16 cellular contexts compared by ENCODE assay signal in genomic region chr1:8572106-8572505, GRCh38.
DNase-seq lines count a peak whose midpoint lies in the region; ATAC-seq and TF ChIP-seq lines count a peak whose summit lies in the region.
"Had no signal": no experiment of that assay in that cellular context is flagged by ENCODE, and none has a peak within 500 bp of the region (broad histone marks: within the 10 kb centered on the region; RNA-seq: fewer than 3 reads in every experiment).

No MANE protein-coding gene starts in this region.

- H3K36me3 ChIP-seq in cardiac muscle cell, result no peaks in the 10 kb centered on the region
- H3K36me3 ChIP-seq in brain microvascular endothelial cell (replicated peaks), result no peaks in the 10 kb centered on the region
- no peaks in the 10 kb centered on the region for H3K36me3 ChIP-seq in lower lobe of right lung
- H3K36me3 ChIP-seq in transverse colon, result no peaks in the 10 kb centered on the region
- H3K36me3 ChIP-seq: SJSA1, vagina had no signal

- in situ Hi-C loops in brain microvascular endothelial cell (cut with HindIII; ENCODE audit: low pct_ligation_motif_present, low sequenced_read_pairs), result no loop called here
- in situ Hi-C loops in transverse colon (cut with MboI; ENCODE audit: low pct_ligation_motif_present in 1 of 4, low pct_unique_long_range_greater_than_20kb in 1 of 4, low sequenced_read_pairs in 3 of 4), result loop anchor here in 3 of 4 donors (25.0 kb wide), 2 partner anchors 90 to 265 kb away; no protein-coding TSS in a partner anchor

- no peak for TF ChIP-seq EP300 in transverse colon (IDR thresholded peaks at IDR 0.05; ENCODE audit: low read depth)

- TF ChIP-seq POLR2A in transverse colon (IDR thresholded peaks at IDR 0.05), result no peak

- DNase-seq in cardiac muscle cell (ENCODE audit: low read depth in 1 of 2, low spot score in 1 of 2) (peak in 1 of 2 donors; percentile 75), Right ventricle myocardium inferior (ENCODE audit: missing footprints) (no peak), brain microvascular endothelial cell (no peak), lower lobe of right lung (no peak), transverse colon (no peak), NCI-H146 (lab: John Stamatoyannopoulos, UW) (no peak), inferior parietal cortex (ENCODE audit: extremely low spot score) (no peak)
- no peak for DNase-seq in activated CD4-positive, alpha-beta T cell treated with anti-CD3 and anti-CD28 coated beads for 4 hours
- DNase-seq: ACHN; activated CD4-positive, alpha-beta T cell treated with anti-CD3 and anti-CD28 coated beads for 36 hours; Kasumi-1; naive thymus-derived CD4-positive, alpha-beta T cell; NCI-H2029 had no signal

- TF ChIP-seq CTCF in cardiac muscle cell (IDR thresholded peaks at IDR 0.05; ENCODE audit: low read depth, low read length) (no peak), brain microvascular endothelial cell (IDR thresholded peaks at IDR 0.05; ENCODE audit: low read depth, low read length, missing control alignments) (no peak), lower lobe of right lung (IDR thresholded peaks at IDR 0.05) (no peak), transverse colon (IDR thresholded peaks at IDR 0.05) (no peak)

- H3K4me1 ChIP-seq in cardiac muscle cell (ENCODE audit: low read depth) (peaks cover 36% of the 10 kb centered on the region), lower lobe of right lung (peaks cover 35% of the 10 kb centered on the region), transverse colon (peaks cover 0 to 16% (median 0%) of the 10 kb centered on the region in 4 donors)
- H3K4me1 ChIP-seq: vagina had no signal

- no peaks in the 10 kb centered on the region for H3K27me3 ChIP-seq in cardiac muscle cell
- no peaks in the 10 kb centered on the region for H3K27me3 ChIP-seq in brain microvascular endothelial cell (replicated peaks)
- no peaks in the 10 kb centered on the region for H3K27me3 ChIP-seq in lower lobe of right lung (ENCODE audit: low read depth)
- no peaks in the 10 kb centered on the region for H3K27me3 ChIP-seq in transverse colon
- H3K27me3 ChIP-seq: SJSA1, vagina had no signal

- H3K4me3 ChIP-seq in cardiac muscle cell (no peak overlapping the region), brain microvascular endothelial cell (ENCODE audit: low read depth, low read length) (no peak overlapping the region), lower lobe of right lung (no peak overlapping the region), transverse colon (no peak overlapping the region)
- H3K4me3 ChIP-seq: SJSA1, skin epidermis, vagina had no signal

- H3K27ac ChIP-seq in cardiac muscle cell, result peak overlapping the region; percentile 81
- H3K27ac ChIP-seq in brain microvascular endothelial cell, result peak overlapping the region; percentile 53
- H3K27ac ChIP-seq in lower lobe of right lung, result peak overlapping the region; percentile 42
- H3K27ac ChIP-seq in transverse colon, result peak overlapping the region in 3 of 4 donors; percentile 9 to 30 (median 23)
- H3K27ac ChIP-seq: SJSA1 had no signal

- 80 to 87% methylated on average over 1 of the region's 1 CpG for WGBS in transverse colon (ENCODE audit: low coverage in 1 of 2), 2 donors

- H3K9me3 ChIP-seq in cardiac muscle cell (ENCODE audit: low read depth) (no peaks in the 10 kb centered on the region), lower lobe of right lung (no peaks in the 10 kb centered on the region), transverse colon (no peaks in the 10 kb centered on the region)
- H3K9me3 ChIP-seq: SJSA1, vagina had no signal

- ATAC-seq in Right ventricle myocardium inferior, result no peak
- ATAC-seq in lower lobe of right lung, result no peak
- ATAC-seq: activated CD4-positive, alpha-beta T cell treated with anti-CD3 and anti-CD28 coated beads for 36 hours; naive thymus-derived CD4-positive, alpha-beta T cell had no signal

- intact Hi-C loops in Right ventricle myocardium inferior (cut with DNase I), result no loop called here
- intact Hi-C loops in lower lobe of right lung (cut with DNase I), result no loop called here
- intact Hi-C loops in transverse colon (cut with DNase I; ENCODE audit: low total_unique reads), result no loop called here

Comparison
In these comparisons a context has a peak if more than half of its experiments do, and no peak if none do; other contexts are left out.
1. H3K27ac ChIP-seq: peak in every context shown above with its lines; median percentile 81 in cardiac muscle cell; 53 in brain microvascular endothelial cell; 42 in lower lobe of right lung; 23 in transverse colon.